1 cellular context compared by ENCODE assay signal in genomic region chr12:50986961-50987737, GRCh38.
TF ChIP-seq lines count a peak whose summit lies in the region.

No MANE protein-coding gene starts in this region.

TF ChIP-seq in K562, 482 proteins besides CTCF, POLR2A, EP300 and RAD21 (continued from another document):
- peak; percentile 64 for TF ChIP-seq TFAP4 (CRISPR knock-in tag; IDR thresholded peaks at IDR 0.05; ENCODE audit: borderline replicate concordance)
- no peak for TF ChIP-seq ZNF140 (CRISPR knock-in tag; IDR thresholded peaks at IDR 0.05)
- no peak for TF ChIP-seq HDGF (IDR thresholded peaks at IDR 0.05)
- no peak for TF ChIP-seq TRIM28 (IDR thresholded peaks at IDR 0.05)
- TF ChIP-seq ASH1L (IDR thresholded peaks at IDR 0.05; ENCODE audit: borderline replicate concordance, low read depth, partially characterized antibody), result no peak
- peak; percentile 38; the same call in 1 of the 2 replicates for TF ChIP-seq CC2D1A (IDR thresholded peaks at IDR 0.05)
